Comparison of ENCODE assay signal across 18 cellular contexts in genomic region chr18:50610349-50610748, GRCh38. TPM values are rescaled to one million over a fixed set of nuclear protein-coding genes. Genes with fewer than 3 reads are reported as not detected.
DNase-seq lines count a peak whose midpoint lies in the region; ATAC-seq and TF ChIP-seq lines count a peak whose summit lies in the region.
"Had no signal": no experiment of that assay in that cellular context is flagged by ENCODE, and none has a peak within 500 bp of the region (broad histone marks: within the 10 kb centered on the region; RNA-seq: fewer than 3 reads in every experiment).

No MANE protein-coding gene starts in this region.

- DNase-seq in GM13977 (ENCODE audit: low spot score), result peak; percentile 38
- DNase-seq in NCI-H146 treated with DMSO at 0.1 percent for 48 hours (lab: John Stamatoyannopoulos, UW; ENCODE audit: unreplicated experiment), result peak; percentile 27
- peak; percentile 68 for DNase-seq in endodermal cell
- no peak for DNase-seq in NCI-H2171 (lab: John Stamatoyannopoulos, UW)
- no peak for DNase-seq in ACHN
- DNase-seq: activated CD8-positive, alpha-beta memory T cell treated with anti-CD3 and anti-CD28 coated beads, Interleukin-2, amount 10 ng/mL, durations not matched to agents 7 days and 5 days; activated effector memory CD4-positive, alpha-beta T cell treated with anti-CD3 and anti-CD28 coated beads, Interleukin-2, amount 50 U/mL, for 16 hours; amniotic stem cell; naive thymus-derived CD4-positive, alpha-beta T cell; NCI-H1105; NCI-H345; stimulated activated naive CD8-positive, alpha-beta T cell treated with anti-CD3 and anti-CD28 coated beads, Interleukin-15, amount 100 ng/mL, for 72 hours; uterus had no signal

- H3K4me1 ChIP-seq in endodermal cell (ENCODE audit: control insufficient read depth, insufficient read depth, low read length), result peaks cover 11% of the 10 kb centered on the region
- H3K4me1 ChIP-seq: uterus had no signal

- ATAC-seq in HG02870 (IDR thresholded peaks at IDR 0.05; ENCODE audit: unreplicated experiment) (no peak), HG02763 (IDR thresholded peaks at IDR 0.05; ENCODE audit: unreplicated experiment) (no peak)
- ATAC-seq: activated CD8-positive, alpha-beta memory T cell treated with anti-CD3 and anti-CD28 coated beads, Interleukin-2, amount 10 ng/mL, durations not matched to agents 7 days and 5 days; naive thymus-derived CD4-positive, alpha-beta T cell; stimulated activated naive CD8-positive, alpha-beta T cell treated with anti-CD3 and anti-CD28 coated beads, Interleukin-15, amount 100 ng/mL, for 72 hours had no signal

- TF ChIP-seq CTCF in C4-2B (conservative IDR thresholded peaks at IDR 0.05), result peak; percentile 22
- TF ChIP-seq CTCF in GM13977 (IDR thresholded peaks at IDR 0.05; ENCODE audit: extremely low read depth, insufficient read depth, missing control alignments), result peak; percentile 36
- peak; percentile 63 for TF ChIP-seq CTCF in endodermal cell (conservative IDR thresholded peaks at IDR 0.05)

- in situ Hi-C loops in GM13977 (cut with MboI; ENCODE audit: low pct_unique_long_range_greater_than_20kb, low sequenced_read_pairs, unreplicated experiment), result no loop called here
- in situ Hi-C loops in ACHN (cut with HindIII; ENCODE audit: low pct_ligation_motif_present, low pct_unique_long_range_greater_than_20kb, low sequenced_read_pairs), result no loop called here

- H3K27ac Mint-ChIP-seq in endodermal cell, result no peak overlapping the region
- H3K27ac Mint-ChIP-seq: activated CD8-positive, alpha-beta memory T cell treated with anti-CD3 and anti-CD28 coated beads, Interleukin-2, amount 10 ng/mL, durations not matched to agents 7 days and 5 days; naive thymus-derived CD4-positive, alpha-beta T cell had no signal

- H3K9ac ChIP-seq in endodermal cell (ENCODE audit: extremely low read depth, low read length, poor library complexity, severe bottlenecking), result no peak overlapping the region

- H3K9me3 ChIP-seq in endodermal cell (ENCODE audit: control insufficient read depth, low read length), result peaks cover 10% of the 10 kb centered on the region
- H3K9me3 ChIP-seq: uterus had no signal

- H3K4me3 Mint-ChIP-seq in endodermal cell, result no peak overlapping the region
- H3K4me3 Mint-ChIP-seq: activated CD8-positive, alpha-beta memory T cell treated with anti-CD3 and anti-CD28 coated beads, Interleukin-2, amount 10 ng/mL, durations not matched to agents 7 days and 5 days; naive thymus-derived CD4-positive, alpha-beta T cell; stimulated activated naive CD8-positive, alpha-beta T cell treated with anti-CD3 and anti-CD28 coated beads, Interleukin-15, amount 100 ng/mL, for 72 hours had no signal

- peaks cover 20% of the 10 kb centered on the region for H3K9me3 Mint-ChIP-seq in endodermal cell

- peaks cover 3% of the 10 kb centered on the region for H3K27me3 Mint-ChIP-seq in endodermal cell (ENCODE audit: insufficient read depth)

- no peaks in the 10 kb centered on the region for H3K36me3 Mint-ChIP-seq in endodermal cell (ENCODE audit: low read depth)
- H3K36me3 Mint-ChIP-seq: activated CD8-positive, alpha-beta memory T cell treated with anti-CD3 and anti-CD28 coated beads, Interleukin-2, amount 10 ng/mL, durations not matched to agents 7 days and 5 days had no signal

- H3K4me3 ChIP-seq in endodermal cell (ENCODE audit: low read length), result no peak overlapping the region
- H3K4me3 ChIP-seq: lung, uterus had no signal

- WGBS in endodermal cell (ENCODE audit: insufficient coverage in 1 of 2, insufficient read length in 1 of 2), 2 experiments, result 91 to 92% methylated on average over 3 to 4 of the region's 4 CpGs

- no peaks in the 10 kb centered on the region for H3K36me3 ChIP-seq in endodermal cell (ENCODE audit: control insufficient read depth, insufficient read depth, low read length)
- H3K36me3 ChIP-seq: uterus had no signal

- peaks cover 12% of the 10 kb centered on the region for H3K4me1 Mint-ChIP-seq in endodermal cell
- H3K4me1 Mint-ChIP-seq: activated CD8-positive, alpha-beta memory T cell treated with anti-CD3 and anti-CD28 coated beads, Interleukin-2, amount 10 ng/mL, durations not matched to agents 7 days and 5 days; naive thymus-derived CD4-positive, alpha-beta T cell; stimulated activated naive CD8-positive, alpha-beta T cell treated with anti-CD3 and anti-CD28 coated beads, Interleukin-15, amount 100 ng/mL, for 72 hours had no signal

- H3K27ac ChIP-seq in C4-2B (no peak overlapping the region), endodermal cell (ENCODE audit: low read depth, low read length) (no peak overlapping the region)
- H3K27ac ChIP-seq: uterus, VCaP had no signal

- no peaks in the 10 kb centered on the region for H3K27me3 ChIP-seq in endodermal cell (ENCODE audit: control insufficient read depth, insufficient read depth, low read length, poor library complexity, severe bottlenecking)
- H3K27me3 ChIP-seq: uterus had no signal

RNA-seq across cellular contexts. Expression of gene MAPK4, which starts 50.5 kb away (rescaled TPM):
- 1 to 10 TPM; 2.0 to 3.8 TPM for total RNA-seq in endodermal cell
- polyA plus RNA-seq in endodermal cell (2013, experiment 1 of 2), result 6.3 TPM
- polyA plus RNA-seq in endodermal cell (2013, experiment 2 of 2), result 5.8 TPM
- total RNA-seq: activated CD8-positive, alpha-beta memory T cell treated with anti-CD3 and anti-CD28 coated beads, Interleukin-2, amount 10 ng/mL, durations not matched to agents 7 days and 5 days; naive thymus-derived CD4-positive, alpha-beta T cell had no signal
- polyA plus RNA-seq: naive thymus-derived CD4-positive, alpha-beta T cell had no signal

Comparison
In these comparisons a context has a peak if more than half of its experiments do, and no peak if none do; other contexts are left out.
1. DNase-seq: peak in GM13977 (single experiment), NCI-H146 treated with DMSO at 0.1 percent for 48 hours (single experiment) and endodermal cell (single experiment); none in NCI-H2171 (single experiment) and ACHN (single experiment).
2. Peak in every context shown above with its lines, with median percentiles within 50 percentile points of each other: CTCF ChIP-seq.